Comparison of ENCODE assay signal across 1 cellular context in the genomic region with DNA sequence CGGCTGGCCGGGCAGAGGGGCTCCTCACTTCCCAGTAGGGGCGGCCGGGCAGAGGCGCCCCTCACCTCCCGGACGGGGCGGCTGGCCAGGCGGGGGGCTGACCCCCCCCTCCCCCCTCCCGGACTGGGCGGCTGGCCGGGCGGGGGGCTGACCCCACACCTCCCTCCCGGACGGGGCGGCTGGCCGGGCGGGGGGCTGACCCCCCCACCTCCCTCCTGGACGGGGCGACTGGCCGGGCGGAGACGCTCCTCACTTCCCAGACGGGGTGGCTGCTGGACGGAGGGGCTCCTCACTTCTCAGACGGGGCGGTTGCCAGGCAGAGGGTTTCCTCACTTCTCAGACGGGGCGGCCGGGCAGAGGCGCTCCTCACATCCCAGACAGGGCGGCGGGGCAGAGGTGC. TPM values are rescaled to one million over a fixed set of nuclear protein-coding genes. Genes with fewer than 3 reads are reported as not detected.
"Had no signal": no experiment of that assay in that cellular context is flagged by ENCODE, and none has a peak within 500 bp of the region (broad histone marks: within the 10 kb centered on the region; RNA-seq: fewer than 3 reads in every experiment).

No MANE protein-coding gene starts in this region.

RNA-seq across cellular contexts. Expression of gene KLHL35, which starts 23.0 kb away (rescaled TPM):
- total RNA-seq: ascending aorta had no signal
